In genomic region chr10:22340362-22341189, GRCh38 we compare ENCODE assay signal across 1 cellular context.
TF ChIP-seq lines count a peak whose summit lies in the region.

No MANE protein-coding gene starts in this region.

TF ChIP-seq in HepG2, 621 proteins besides CTCF, POLR2A, EP300 and RAD21 (continued from another document and continues in another):
- TF ChIP-seq TRIM22 (IDR thresholded peaks at IDR 0.05) (no peak), ZNF550 (CRISPR knock-in tag; IDR thresholded peaks at IDR 0.05; ENCODE audit: borderline replicate concordance) (no peak), ZMYM4 (CRISPR knock-in tag; IDR thresholded peaks at IDR 0.05) (peak; percentile 13; the same call in 1 of the 2 replicates), DR1 (CRISPR knock-in tag; IDR thresholded peaks at IDR 0.05) (no peak), TFAP4 (IDR thresholded peaks at IDR 0.05; ENCODE audit: borderline replicate concordance, low read depth) (0 out of 2 replicates have a peak, but pooled peaks have one; percentile 15), PLSCR1 (CRISPR knock-in tag; IDR thresholded peaks at IDR 0.05; ENCODE audit: borderline replicate concordance) (no peak), ZNF549 (CRISPR knock-in tag; IDR thresholded peaks at IDR 0.05) (no peak), ZNF670 (CRISPR knock-in tag; IDR thresholded peaks at IDR 0.05; ENCODE audit: borderline replicate concordance) (peak; percentile 33; the same call in 1 of the 2 replicates), BORCS8-MEF2B (CRISPR knock-in tag; IDR thresholded peaks at IDR 0.05) (no peak), HINFP (CRISPR knock-in tag; IDR thresholded peaks at IDR 0.05; ENCODE audit: low read depth) (no peak), HNRNPK (IDR thresholded peaks at IDR 0.05; ENCODE audit: low read depth, low read length, poor library complexity, severe bottlenecking) (peak; percentile 45), PRDM4 (CRISPR knock-in tag; IDR thresholded peaks at IDR 0.05; ENCODE audit: borderline replicate concordance) (no peak), ZNF142 (CRISPR knock-in tag; IDR thresholded peaks at IDR 0.05) (0 out of 2 replicates have a peak, but pooled peaks have one; percentile 54), ATAD3A (CRISPR knock-in tag; IDR thresholded peaks at IDR 0.05) (no peak), HMG20A (CRISPR knock-in tag; IDR thresholded peaks at IDR 0.05; ENCODE audit: borderline replicate concordance) (no peak), ZNF547 (CRISPR knock-in tag; IDR thresholded peaks at IDR 0.05) (peak; percentile 60), THAP11 (CRISPR knock-in tag; IDR thresholded peaks at IDR 0.05) (peak; percentile 44), ZNF383 (CRISPR knock-in tag; IDR thresholded peaks at IDR 0.05; ENCODE audit: borderline replicate concordance) (no peak), ZNF780A (CRISPR knock-in tag; IDR thresholded peaks at IDR 0.05) (no peak), ZBTB14 (CRISPR knock-in tag; IDR thresholded peaks at IDR 0.05) (peak; percentile 60; the same call in 1 of the 2 replicates), ZNF598 (CRISPR knock-in tag; IDR thresholded peaks at IDR 0.05; ENCODE audit: borderline replicate concordance) (no peak), NFKB2 (CRISPR knock-in tag; IDR thresholded peaks at IDR 0.05; ENCODE audit: borderline replicate concordance) (peak; percentile 51; the same call in 1 of the 2 replicates), ZBED4 (CRISPR knock-in tag; IDR thresholded peaks at IDR 0.05; ENCODE audit: borderline replicate concordance) (peak; percentile 22; the same call in 1 of the 2 replicates), ZMYM2 (CRISPR knock-in tag; IDR thresholded peaks at IDR 0.05) (no peak), CAMTA2 (CRISPR knock-in tag; IDR thresholded peaks at IDR 0.05; ENCODE audit: borderline replicate concordance) (no peak; the same call in 1 of the 2 replicates), ZNF710 (CRISPR knock-in tag; IDR thresholded peaks at IDR 0.05; ENCODE audit: borderline replicate concordance) (peak; percentile 25; the same call in 1 of the 2 replicates), ZBTB20 (CRISPR knock-in tag; IDR thresholded peaks at IDR 0.05; ENCODE audit: borderline replicate concordance, low read depth) (no peak), ATF7 (IDR thresholded peaks at IDR 0.05) (no peak), ATF7 (CRISPR knock-in tag; IDR thresholded peaks at IDR 0.05) (no peak), ZNF18 (CRISPR knock-in tag; IDR thresholded peaks at IDR 0.05; ENCODE audit: insufficient replicate concordance) (no peak), CBX1 (IDR thresholded peaks at IDR 0.05; ENCODE audit: low read depth) (no peak), MAFG (CRISPR knock-in tag; IDR thresholded peaks at IDR 0.05) (no peak), ZNF17 (CRISPR knock-in tag; IDR thresholded peaks at IDR 0.05) (no peak), IRF2 (CRISPR knock-in tag; IDR thresholded peaks at IDR 0.05) (no peak; the same call in 1 of the 2 replicates), RCOR2 (CRISPR knock-in tag; IDR thresholded peaks at IDR 0.05) (no peak)
